In genomic region chr6:36946526-36946925, GRCh38 we compare ENCODE assay signal across 17 cellular contexts. TPM values are rescaled to one million over a fixed set of nuclear protein-coding genes. Genes with fewer than 3 reads are reported as not detected.
"Had no signal": no experiment of that assay in that cellular context is flagged by ENCODE, and none has a peak within 500 bp of the region (broad histone marks: within the 10 kb centered on the region; RNA-seq: fewer than 3 reads in every experiment).

No MANE protein-coding gene starts in this region.

- ATAC-seq: activated CD8-positive, alpha-beta T cell treated with anti-CD3 and anti-CD28 coated beads, Interleukin-2, amount 10 ng/mL, durations not matched to agents 7 days and 5 days; left cardiac atrium; lower lobe of right lung; naive thymus-derived CD4-positive, alpha-beta T cell; right cardiac atrium had no signal

- H3K4me1 ChIP-seq: esophagus muscularis mucosa, lower lobe of right lung had no signal

- DNase-seq: activated CD4-positive, alpha-beta T cell treated with anti-CD3 and anti-CD28 coated beads for 1 hour; activated CD8-positive, alpha-beta T cell treated with anti-CD3 and anti-CD28 coated beads, Interleukin-2, amount 10 ng/mL, durations not matched to agents 7 days and 5 days; activated naive CD4-positive, alpha-beta T cell treated with Interleukin-2 at 50 U/mL for 16 hours; immature natural killer cell; left cardiac atrium; lower lobe of right lung; right cardiac atrium; stimulated activated naive CD4-positive, alpha-beta T cell treated with Interleukin-2 at 50 U/mL for 16 hours had no signal

- H3K27ac Mint-ChIP-seq: dendritic cell treated with granulocyte-macrophage colony-stimulating factor and Interleukin-4, amounts not matched to agents 40 ng/mL and 50 ng/mL, for 4 days; immature natural killer cell; T-helper 2 cell treated with Interferon-gamma antibody and Interleukin-4, amounts not matched to agents 5 μg/mL and 100 μg/mL, for 36 hours had no signal

- H3K27me3 Mint-ChIP-seq: central memory CD8-positive, alpha-beta T cell had no signal

- H3K4me3 Mint-ChIP-seq: activated CD8-positive, alpha-beta T cell treated with anti-CD3 and anti-CD28 coated beads, Interleukin-2, amount 10 ng/mL, durations not matched to agents 7 days and 5 days; central memory CD8-positive, alpha-beta T cell; dendritic cell treated with granulocyte-macrophage colony-stimulating factor and Interleukin-4, amounts not matched to agents 40 ng/mL and 50 ng/mL, for 4 days; immature natural killer cell had no signal

- H3K36me3 ChIP-seq: adrenal gland, esophagus muscularis mucosa, lower lobe of right lung, thoracic aorta had no signal

- H3K4me2 ChIP-seq: smooth muscle cell had no signal

- H3K9me3 ChIP-seq: adrenal gland, esophagus muscularis mucosa, lower lobe of right lung, thoracic aorta had no signal

- H3K36me3 Mint-ChIP-seq: immature natural killer cell; naive thymus-derived CD4-positive, alpha-beta T cell had no signal

- H3K9me3 Mint-ChIP-seq: central memory CD8-positive, alpha-beta T cell; dendritic cell treated with granulocyte-macrophage colony-stimulating factor and Interleukin-4, amounts not matched to agents 40 ng/mL and 50 ng/mL, for 4 days; immature natural killer cell; naive thymus-derived CD4-positive, alpha-beta T cell; T-helper 2 cell treated with Interferon-gamma antibody and Interleukin-4, amounts not matched to agents 5 μg/mL and 100 μg/mL, for 36 hours had no signal

- H3K27ac ChIP-seq: adrenal gland, esophagus muscularis mucosa, lower lobe of right lung, thoracic aorta had no signal

- H3K27me3 ChIP-seq: adrenal gland, esophagus muscularis mucosa had no signal

- H3K4me3 ChIP-seq: adrenal gland, esophagus muscularis mucosa, lower lobe of right lung, smooth muscle cell, thoracic aorta had no signal

RNA-seq across cellular contexts. Expression of gene FGD2, which starts 58.9 kb away (rescaled TPM):
- total RNA-seq: fibroblast of villous mesenchyme, smooth muscle cell had no signal
- polyA plus RNA-seq: smooth muscle cell had no signal
